Comparison of ENCODE assay signal across 36 cellular contexts in genomic region chr3:46454209-46454595, GRCh38. TPM values are rescaled to one million over a fixed set of nuclear protein-coding genes. Genes with fewer than 3 reads are reported as not detected.
"Had no signal": no experiment of that assay in that cellular context is flagged by ENCODE, and none has a peak within 500 bp of the region (broad histone marks: within the 10 kb centered on the region; RNA-seq: fewer than 3 reads in every experiment).

No MANE protein-coding gene starts in this region.

- H3K36me3 ChIP-seq: WERI-Rb-1 had no signal

- H3K4me1 Mint-ChIP-seq: activated naive CD4-positive, alpha-beta T cell treated with anti-CD3 and anti-CD28 coated beads, Interleukin-2, amount 10 ng/mL, durations not matched to agents 7 days and 5 days; activated naive CD8-positive, alpha-beta T cell treated with anti-CD3 and anti-CD28 coated beads, Interleukin-2, amount 50 U/mL, for 24 hours; brain had no signal

- DNase-seq: activated CD4-positive, alpha-beta T cell treated with anti-CD3 and anti-CD28 coated beads for 1 hour; activated CD4-positive, alpha-beta T cell treated with anti-CD3 and anti-CD28 coated beads for 48 hours; activated CD4-positive, CD25-positive, alpha-beta regulatory T cell; activated effector memory CD4-positive, alpha-beta T cell treated with Interleukin-2 at 50 U/mL for 16 hours; activated naive CD4-positive, alpha-beta T cell treated with anti-CD3 and anti-CD28 coated beads, Interleukin-2, amount 10 ng/mL, durations not matched to agents 7 days and 5 days; activated naive CD8-positive, alpha-beta T cell treated with anti-CD3 and anti-CD28 coated beads, Interleukin-2, amount 50 U/mL, for 24 hours; activated T-cell treated with anti-CD3 and anti-CD28 coated beads, Interleukin-2, amount 50 U/mL, for 48 hours; anterior cingulate cortex; caudate nucleus; cerebellar nuclear complex; Kasumi-1; KG1; NCI-H1092 treated with DMSO at 0.1 percent for 48 hours; NCI-H1417; NCI-H146; NCI-H187 treated with DMSO at 0.1 percent for 48 hours; NCI-H2081; NCI-H226; NCI-H446 treated with DMSO at 0.1 percent for 48 hours; NCI-H524; NCI-H69; NCI-H82; SHP77; T-cell; T1000; WERI-Rb-1 had no signal

- H3K27ac ChIP-seq: WERI-Rb-1 had no signal

- H3K36me3 Mint-ChIP-seq: activated naive CD4-positive, alpha-beta T cell treated with anti-CD3 and anti-CD28 coated beads, Interleukin-2, amount 10 ng/mL, durations not matched to agents 7 days and 5 days; activated naive CD8-positive, alpha-beta T cell; brain; T-cell had no signal

- H3K4me3 Mint-ChIP-seq: activated CD4-positive, alpha-beta memory T cell treated with anti-CD3 and anti-CD28 coated beads, Interleukin-2, amount 10 ng/mL, durations not matched to agents 7 days and 5 days; activated naive CD4-positive, alpha-beta T cell treated with anti-CD3 and anti-CD28 coated beads, Interleukin-2, amount 10 ng/mL, durations not matched to agents 7 days and 5 days; activated naive CD8-positive, alpha-beta T cell; activated naive CD8-positive, alpha-beta T cell treated with anti-CD3 and anti-CD28 coated beads, Interleukin-2, amount 50 U/mL, for 24 hours; brain; T-cell had no signal

- H3K27ac Mint-ChIP-seq: activated CD4-positive, alpha-beta memory T cell treated with anti-CD3 and anti-CD28 coated beads, Interleukin-2, amount 10 ng/mL, durations not matched to agents 7 days and 5 days; activated naive CD4-positive, alpha-beta T cell treated with anti-CD3 and anti-CD28 coated beads, Interleukin-2, amount 10 ng/mL, durations not matched to agents 7 days and 5 days; activated naive CD8-positive, alpha-beta T cell; activated naive CD8-positive, alpha-beta T cell treated with anti-CD3 and anti-CD28 coated beads, Interleukin-2, amount 50 U/mL, for 24 hours; brain; T-cell had no signal

- H3K9me3 Mint-ChIP-seq: activated CD4-positive, alpha-beta memory T cell treated with anti-CD3 and anti-CD28 coated beads, Interleukin-2, amount 10 ng/mL, durations not matched to agents 7 days and 5 days; activated naive CD4-positive, alpha-beta T cell treated with anti-CD3 and anti-CD28 coated beads, Interleukin-2, amount 10 ng/mL, durations not matched to agents 7 days and 5 days; activated naive CD8-positive, alpha-beta T cell treated with anti-CD3 and anti-CD28 coated beads, Interleukin-2, amount 50 U/mL, for 24 hours; brain; T-cell had no signal

- ATAC-seq: activated naive CD8-positive, alpha-beta T cell treated with anti-CD3 and anti-CD28 coated beads, Interleukin-2, amount 50 U/mL, for 24 hours; Panc1; SK-N-SH treated with all-trans-retinoic acid at 6 μM for 48 hours; T-cell had no signal

RNA-seq across cellular contexts. Expression of gene LTF, which starts 10.5 kb away (rescaled TPM):
- total RNA-seq: activated CD4-positive, alpha-beta memory T cell treated with anti-CD3 and anti-CD28 coated beads, Interleukin-2, amount 10 ng/mL, durations not matched to agents 7 days and 5 days; activated CD8-positive, alpha-beta memory T cell treated with anti-CD3 and anti-CD28 coated beads for 36 hours; T-helper 2 cell treated with Interferon-gamma antibody and Interleukin-4, amounts not matched to agents 100 ng/mL and 5 ng/mL, for 36 hours had no signal

RNA-seq across cellular contexts. Expression of gene RTP3, which starts 43.6 kb away (rescaled TPM):
- total RNA-seq: activated CD4-positive, alpha-beta memory T cell treated with anti-CD3 and anti-CD28 coated beads, Interleukin-2, amount 10 ng/mL, durations not matched to agents 7 days and 5 days; activated CD8-positive, alpha-beta memory T cell treated with anti-CD3 and anti-CD28 coated beads for 36 hours; bronchial epithelial cell; RPMI7951; SK-MEL-5; T-cell; T-helper 2 cell treated with Interferon-gamma antibody and Interleukin-4, amounts not matched to agents 100 ng/mL and 5 ng/mL, for 36 hours had no signal

RNA-seq across cellular contexts. Expression of gene CCRL2, which starts 47.1 kb away (rescaled TPM):
- total RNA-seq: SK-MEL-5 had no signal
